ENCODE assay signal across 15 cellular contexts in the genomic region with DNA sequence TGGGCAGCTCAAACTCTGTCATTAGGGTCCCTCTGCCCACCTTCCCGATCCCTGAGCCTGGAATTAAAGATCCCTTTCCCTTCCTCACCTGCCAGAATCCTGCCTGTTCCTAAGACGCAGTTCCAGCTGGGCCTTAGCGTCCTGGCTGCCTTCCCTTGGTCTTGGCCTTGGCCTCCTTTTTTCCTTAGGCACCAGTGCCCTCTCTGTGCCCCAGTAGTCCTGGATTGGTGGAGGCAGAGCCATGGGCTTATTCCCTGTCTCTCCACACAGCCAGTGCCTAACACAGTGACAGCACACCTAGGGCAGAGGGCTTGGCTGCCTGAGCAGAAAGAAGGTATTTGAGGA. TPM values are rescaled to one million over a fixed set of nuclear protein-coding genes. Genes with fewer than 3 reads are reported as not detected.
A peak's percentile ranks its signal among the peaks of the same experiment; 100 is the strongest.
DNase-seq lines count a peak whose midpoint lies in the region; ATAC-seq and TF ChIP-seq lines count a peak whose summit lies in the region.
"Had no signal": no experiment of that assay in that cellular context is flagged by ENCODE, and none has a peak within 500 bp of the region (broad histone marks: within the 10 kb centered on the region; RNA-seq: fewer than 3 reads in every experiment).

No MANE protein-coding gene starts in this region.

- no peaks in the 10 kb centered on the region for H3K36me3 Mint-ChIP-seq in CD14-positive monocyte
- H3K36me3 Mint-ChIP-seq in IgD-negative memory B cell = no peaks in the 10 kb centered on the region
- no peaks in the 10 kb centered on the region for H3K36me3 Mint-ChIP-seq in glutamatergic neuron (ENCODE audit: unreplicated experiment)
- no peaks in the 10 kb centered on the region for H3K36me3 Mint-ChIP-seq in neural progenitor cell
- no peaks in the 10 kb centered on the region for H3K36me3 Mint-ChIP-seq in stimulated activated effector memory CD8-positive, alpha-beta T cell treated with anti-CD3 and anti-CD28 coated beads, Interleukin-12 subunit alpha, Interleukin-12 subunit beta, amount 100 ng/mL, for 72 hours
- H3K36me3 Mint-ChIP-seq in stimulated activated naive B cell treated with anti-CD40 and anti-IgM and Interleukin-4, amounts not matched to agents 10 μg/mL and 1 μg/mL and 100 μg/mL, for 72 hours = no peaks in the 10 kb centered on the region

- H4K20me1 ChIP-seq in neural progenitor cell (ENCODE audit: low read depth) = peaks cover 58% of the 10 kb centered on the region

- DNase-seq in CD14-positive monocyte (ENCODE audit: low spot score) (peak; percentile 26), glutamatergic neuron (no peak), neural progenitor cell (ENCODE audit: low spot score) (no peak), NCI-H2227 treated with DMSO at 0.1 percent for 48 hours (lab: John Stamatoyannopoulos, UW) (no peak), NCI-H187 (lab: John Stamatoyannopoulos, UW) (no peak)
- DNase-seq in stimulated activated effector memory CD8-positive, alpha-beta T cell treated with anti-CD3 and anti-CD28 coated beads, Interleukin-12 subunit alpha, Interleukin-12 subunit beta, amount 100 ng/mL, for 72 hours (ENCODE audit: low spot score in 2 of 2) = no peak
- no peak for DNase-seq in stimulated activated naive B cell treated with anti-CD40 and anti-IgM and Interleukin-4, amounts not matched to agents 10 μg/mL and 1 μg/mL and 100 μg/mL, for 72 hours
- DNase-seq: NCI-H1417 treated with DMSO at 0.1 percent for 48 hours, NCI-H2029, NCI-H526 had no signal

- H3K4me1 Mint-ChIP-seq in CD14-positive monocyte (peaks cover 12% of the 10 kb centered on the region), IgD-negative memory B cell (peaks cover 0 to 7% (median 5%) of the 10 kb centered on the region in 3 donors), glutamatergic neuron (ENCODE audit: low read depth, unreplicated experiment) (peaks cover 52% of the 10 kb centered on the region), neural progenitor cell (peaks cover 25% of the 10 kb centered on the region)
- peaks cover 13% of the 10 kb centered on the region for H3K4me1 Mint-ChIP-seq in stimulated activated effector memory CD8-positive, alpha-beta T cell treated with anti-CD3 and anti-CD28 coated beads, Interleukin-12 subunit alpha, Interleukin-12 subunit beta, amount 100 ng/mL, for 72 hours
- peaks cover 31 to 39% of the 10 kb centered on the region in 2 donors for H3K4me1 Mint-ChIP-seq in stimulated activated naive B cell treated with anti-CD40 and anti-IgM and Interleukin-4, amounts not matched to agents 10 μg/mL and 1 μg/mL and 100 μg/mL, for 72 hours

- H3K9me3 ChIP-seq in neural progenitor cell (ENCODE audit: low read depth) = no peaks in the 10 kb centered on the region
- H3K9me3 ChIP-seq: BLaER1, HAP-1 had no signal

- no peaks in the 10 kb centered on the region for H3K79me2 ChIP-seq in neural progenitor cell (ENCODE audit: low read depth)

- peak overlapping the region in 1 of 2 donors; percentile 72 for H3K4me3 Mint-ChIP-seq in CD14-positive monocyte
- peak overlapping the region in 2 of 4 donors; percentile 9 to 30 for H3K4me3 Mint-ChIP-seq in IgD-negative memory B cell
- peak overlapping the region; percentile 88 for H3K4me3 Mint-ChIP-seq in glutamatergic neuron (ENCODE audit: unreplicated experiment)
- peak overlapping the region; percentile 77 for H3K4me3 Mint-ChIP-seq in neural progenitor cell
- no peak overlapping the region for H3K4me3 Mint-ChIP-seq in stimulated activated effector memory CD8-positive, alpha-beta T cell treated with anti-CD3 and anti-CD28 coated beads, Interleukin-12 subunit alpha, Interleukin-12 subunit beta, amount 100 ng/mL, for 72 hours
- no peak overlapping the region for H3K4me3 Mint-ChIP-seq in stimulated activated naive B cell treated with anti-CD40 and anti-IgM and Interleukin-4, amounts not matched to agents 10 μg/mL and 1 μg/mL and 100 μg/mL, for 72 hours

- intact Hi-C loops in CD14-positive monocyte (cut with micrococcal nuclease) = no loop called here

- no peak overlapping the region for H3K27ac ChIP-seq in neural progenitor cell
- H3K27ac ChIP-seq: BLaER1, HL-60 had no signal

- ATAC-seq in stimulated activated effector memory CD8-positive, alpha-beta T cell treated with anti-CD3 and anti-CD28 coated beads, Interleukin-12 subunit alpha, Interleukin-12 subunit beta, amount 100 ng/mL, for 72 hours = no peak
- no peak for ATAC-seq in stimulated activated naive B cell treated with anti-CD40 and anti-IgM and Interleukin-4, amounts not matched to agents 10 μg/mL and 1 μg/mL and 100 μg/mL, for 72 hours (replicated peaks)

- H3K27ac Mint-ChIP-seq in CD14-positive monocyte = no peak overlapping the region
- H3K27ac Mint-ChIP-seq in IgD-negative memory B cell = peak overlapping the region in 2 of 3 donors; percentile 57 to 76
- peak overlapping the region; percentile 35 for H3K27ac Mint-ChIP-seq in glutamatergic neuron (ENCODE audit: unreplicated experiment)
- no peak overlapping the region for H3K27ac Mint-ChIP-seq in neural progenitor cell
- H3K27ac Mint-ChIP-seq in stimulated activated effector memory CD8-positive, alpha-beta T cell treated with anti-CD3 and anti-CD28 coated beads, Interleukin-12 subunit alpha, Interleukin-12 subunit beta, amount 100 ng/mL, for 72 hours = no peak overlapping the region
- H3K27ac Mint-ChIP-seq in stimulated activated naive B cell treated with anti-CD40 and anti-IgM and Interleukin-4, amounts not matched to agents 10 μg/mL and 1 μg/mL and 100 μg/mL, for 72 hours = no peak overlapping the region

- H3K27me3 ChIP-seq in neural progenitor cell = peaks cover 100% of the 10 kb centered on the region

- H3K4me3 ChIP-seq in neural progenitor cell = no peak overlapping the region
- H3K4me3 ChIP-seq: BLaER1, HAP-1 had no signal

- H3K4me2 ChIP-seq in neural progenitor cell = no peak overlapping the region
- H3K4me2 ChIP-seq: BLaER1 had no signal

- H3K9me3 Mint-ChIP-seq in CD14-positive monocyte = peaks cover 0 to 18% (median 7%) of the 10 kb centered on the region in 7 donors
- H3K9me3 Mint-ChIP-seq in IgD-negative memory B cell = no peaks in the 10 kb centered on the region
- peaks cover 5% of the 10 kb centered on the region for H3K9me3 Mint-ChIP-seq in glutamatergic neuron (ENCODE audit: unreplicated experiment)
- no peaks in the 10 kb centered on the region for H3K9me3 Mint-ChIP-seq in neural progenitor cell
- no peaks in the 10 kb centered on the region for H3K9me3 Mint-ChIP-seq in stimulated activated effector memory CD8-positive, alpha-beta T cell treated with anti-CD3 and anti-CD28 coated beads, Interleukin-12 subunit alpha, Interleukin-12 subunit beta, amount 100 ng/mL, for 72 hours
- H3K9me3 Mint-ChIP-seq in stimulated activated naive B cell treated with anti-CD40 and anti-IgM and Interleukin-4, amounts not matched to agents 10 μg/mL and 1 μg/mL and 100 μg/mL, for 72 hours = no peaks in the 10 kb centered on the region

- peaks cover 77 to 89% (median 81%) of the 10 kb centered on the region in 3 donors for H3K27me3 Mint-ChIP-seq in CD14-positive monocyte (ENCODE audit: low read depth in 3 of 3)
- H3K27me3 Mint-ChIP-seq in IgD-negative memory B cell = peaks cover 53% of the 10 kb centered on the region
- peaks cover 29% of the 10 kb centered on the region for H3K27me3 Mint-ChIP-seq in glutamatergic neuron (ENCODE audit: unreplicated experiment)
- H3K27me3 Mint-ChIP-seq in neural progenitor cell (ENCODE audit: insufficient read depth, low read depth) = peaks cover 76% of the 10 kb centered on the region
- peaks cover 73 to 88% of the 10 kb centered on the region in 2 donors for H3K27me3 Mint-ChIP-seq in stimulated activated naive B cell treated with anti-CD40 and anti-IgM and Interleukin-4, amounts not matched to agents 10 μg/mL and 1 μg/mL and 100 μg/mL, for 72 hours

- peaks cover 37% of the 10 kb centered on the region for H3K4me1 ChIP-seq in neural progenitor cell
- H3K4me1 ChIP-seq: HAP-1 had no signal

- H3F3A ChIP-seq in neural progenitor cell (ENCODE audit: low read depth) = peaks cover 10% of the 10 kb centered on the region

- H3K9ac ChIP-seq in neural progenitor cell = no peak overlapping the region
- H3K9ac ChIP-seq: BLaER1 had no signal

- H2AFZ ChIP-seq in neural progenitor cell (replicated peaks) = no peak overlapping the region

- TF ChIP-seq CTCF in CD14-positive monocyte (IDR thresholded peaks at IDR 0.05) (no peak), glutamatergic neuron (IDR thresholded peaks at IDR 0.05; ENCODE audit: partially characterized antibody, unreplicated experiment) (no peak), neural progenitor cell (IDR thresholded peaks at IDR 0.05) (no peak)

- H3K36me3 ChIP-seq in neural progenitor cell = no peaks in the 10 kb centered on the region
- H3K36me3 ChIP-seq: BLaER1, HAP-1 had no signal

RNA-seq across cellular contexts. Expression of gene TMEM132E, which starts 3.5 kb away (rescaled TPM):
- polyA plus RNA-seq in CD14-positive monocyte = not detected
- 0.19 TPM for polyA plus RNA-seq in IgD-negative memory B cell
- 93.6 TPM for total RNA-seq in glutamatergic neuron (ENCODE audit: unreplicated experiment)
- total RNA-seq in neural progenitor cell (ENCODE audit: low replicate concordance) = 0.21 and 0.43 TPM in 2 replicates
- total RNA-seq: HT1080 had no signal

Comparison
In these comparisons a context has a peak if more than half of its experiments do, and no peak if none do; other contexts are left out.
1. H3K27ac Mint-ChIP-seq: peak in IgD-negative memory B cell (2 of 3) and glutamatergic neuron (single experiment); none in CD14-positive monocyte (0 of 7), neural progenitor cell (single experiment), stimulated activated effector memory CD8-positive, alpha-beta T cell treated with anti-CD3 and anti-CD28 coated beads, Interleukin-12 subunit alpha, Interleukin-12 subunit beta, amount 100 ng/mL, for 72 hours (single experiment) and stimulated activated naive B cell treated with anti-CD40 and anti-IgM and Interleukin-4, amounts not matched to agents 10 μg/mL and 1 μg/mL and 100 μg/mL, for 72 hours (single experiment).
2. H3K4me3 Mint-ChIP-seq: peak in glutamatergic neuron (single experiment) and neural progenitor cell (single experiment); none in stimulated activated effector memory CD8-positive, alpha-beta T cell treated with anti-CD3 and anti-CD28 coated beads, Interleukin-12 subunit alpha, Interleukin-12 subunit beta, amount 100 ng/mL, for 72 hours (single experiment) and stimulated activated naive B cell treated with anti-CD40 and anti-IgM and Interleukin-4, amounts not matched to agents 10 μg/mL and 1 μg/mL and 100 μg/mL, for 72 hours (0 of 2).
3. RNA of gene TMEM132E, which starts 3.5 kb away (total RNA-seq): 93.6 TPM in glutamatergic neuron (single experiment); 0.21 to 0.43 TPM in neural progenitor cell; every median in the first group is over 10 times any median in the second.